Comparison of ENCODE assay signal across 8 cellular contexts in genomic region chr15:66789029-66790025, GRCh38.
A peak's percentile ranks its signal among the peaks of the same experiment; 100 is the strongest.
DNase-seq lines count a peak whose midpoint lies in the region; ATAC-seq and TF ChIP-seq lines count a peak whose summit lies in the region.

No MANE protein-coding gene starts in this region.

- H4K8ac ChIP-seq in trophoblast cell (ENCODE audit: low read depth, low read length) = no peak overlapping the region

- H3K27me3 ChIP-seq in Peyer's patch (no peaks in the 10 kb centered on the region), trophoblast cell (ENCODE audit: insufficient read depth, low read length) (no peaks in the 10 kb centered on the region)

- H3K4me1 ChIP-seq in Peyer's patch (no peaks in the 10 kb centered on the region), trophoblast cell (ENCODE audit: control insufficient read depth in 1 of 2, insufficient read depth in 2 of 2, low read length in 2 of 2) (peaks cover 7 to 9% of the 10 kb centered on the region in 2 experiments)

- no peak overlapping the region for H2AK5ac ChIP-seq in trophoblast cell (ENCODE audit: low read length)

- H3K4ac ChIP-seq in trophoblast cell (ENCODE audit: low read depth, low read length) = no peak overlapping the region

- H3K79me1 ChIP-seq in trophoblast cell (ENCODE audit: low read length) = no peaks in the 10 kb centered on the region

- no CpG with 5 or more reads among the region's 5 CpGs for WGBS in trophoblast cell (ENCODE audit: extremely low coverage, insufficient coverage, insufficient read length)

- no peaks in the 10 kb centered on the region for H3K27me3 Mint-ChIP-seq in glutamatergic neuron (ENCODE audit: unreplicated experiment)

- H3K18ac ChIP-seq in trophoblast cell (ENCODE audit: low read length) = no peak overlapping the region

- H3K27ac ChIP-seq in Peyer's patch (peak overlapping the region in 2 of 4 donors; percentile 17 to 46), trophoblast cell (ENCODE audit: low read depth, low read length) (no peak overlapping the region)

- TF ChIP-seq CTCF in GM12875 (IDR thresholded peaks at IDR 0.05; ENCODE audit: borderline replicate concordance, insufficient read depth, low read depth, low read length) (peak; percentile 34; the same call in 1 of the 2 replicates), Peyer's patch (IDR thresholded peaks at IDR 0.05) (peak in 3 of 6 experiments; percentile 44 to 48 (median 47)), glutamatergic neuron (IDR thresholded peaks at IDR 0.05; ENCODE audit: partially characterized antibody, unreplicated experiment) (no peak)

- no peak overlapping the region for H3K4me2 ChIP-seq in trophoblast cell (ENCODE audit: low read length)

- H3K36me3 Mint-ChIP-seq in glutamatergic neuron (ENCODE audit: unreplicated experiment) = no peaks in the 10 kb centered on the region

- H2BK5ac ChIP-seq in trophoblast cell (ENCODE audit: low read depth, low read length, poor library complexity) = no peak overlapping the region

- H3K79me2 ChIP-seq in trophoblast cell (ENCODE audit: control insufficient read depth, insufficient read depth, low read length, poor library complexity) = no peaks in the 10 kb centered on the region

- DNase-seq in Peyer's patch (peak in 2 of 3 donors; percentile 49 to 54), fibroblast of gingiva (ENCODE audit: low read depth) (peak; percentile 79), trophoblast cell (peak; percentile 24 to 49), glutamatergic neuron (no peak)
- DNase-seq in stimulated activated CD8-positive, alpha-beta memory T cell treated with anti-CD3 and anti-CD28 coated beads, Interleukin-4, amount 100 ng/mL, for 48 hours = no peak

- H2AFZ ChIP-seq in trophoblast cell (ENCODE audit: insufficient read depth, low read length, poor library complexity) = no peak overlapping the region

- TF ChIP-seq POLR2A in Peyer's patch (IDR thresholded peaks at IDR 0.05) = no peak

- no peaks in the 10 kb centered on the region for H3K9me3 ChIP-seq in Peyer's patch
- H3K9me3 ChIP-seq in trophoblast cell (ENCODE audit: insufficient read depth, low read depth, low read length) = peaks cover 1% of the 10 kb centered on the region

- H2BK120ac ChIP-seq in trophoblast cell (ENCODE audit: insufficient read depth, low read length, poor library complexity) = no peak overlapping the region

- H3K27ac Mint-ChIP-seq in glutamatergic neuron (ENCODE audit: unreplicated experiment) = no peak overlapping the region

- H4K12ac ChIP-seq in trophoblast cell (ENCODE audit: low read depth, low read length) = no peak overlapping the region

- no peak overlapping the region for H3K23ac ChIP-seq in trophoblast cell (ENCODE audit: low read length)

- H3K4me1 Mint-ChIP-seq in glutamatergic neuron (ENCODE audit: low read depth, unreplicated experiment) = peaks cover 2% of the 10 kb centered on the region

- no peak overlapping the region for H2BK12ac ChIP-seq in trophoblast cell (ENCODE audit: low read length)

- no peak overlapping the region for H3K4me3 Mint-ChIP-seq in glutamatergic neuron (ENCODE audit: unreplicated experiment)

- no peak overlapping the region for H3K14ac ChIP-seq in trophoblast cell (ENCODE audit: low read length)

- peaks cover 2% of the 10 kb centered on the region for H3K9me3 Mint-ChIP-seq in glutamatergic neuron (ENCODE audit: unreplicated experiment)

- H3K36me3 ChIP-seq in Peyer's patch = no peaks in the 10 kb centered on the region
- peaks cover 1 to 2% of the 10 kb centered on the region in 2 experiments for H3K36me3 ChIP-seq in trophoblast cell (ENCODE audit: control insufficient read depth in 1 of 2, insufficient read depth in 2 of 2, low read length in 2 of 2)

- H3K9ac ChIP-seq in trophoblast cell (ENCODE audit: low read length) = no peak overlapping the region

- H3K4me3 ChIP-seq in GM12875 (ENCODE audit: low read depth, low read length) (no peak overlapping the region), Peyer's patch (no peak overlapping the region), trophoblast cell (ENCODE audit: low read depth, low read length) (no peak overlapping the region)

- no peak overlapping the region for H4K91ac ChIP-seq in trophoblast cell (ENCODE audit: low read depth, low read length)

- ATAC-seq in HG03469 (IDR thresholded peaks at IDR 0.05; ENCODE audit: unreplicated experiment) (no peak), HG02763 (IDR thresholded peaks at IDR 0.05; ENCODE audit: unreplicated experiment) (no peak)

Comparison
In these comparisons a context has a peak if more than half of its experiments do, and no peak if none do; other contexts are left out.
1. DNase-seq: peak in Peyer's patch (2 of 3), fibroblast of gingiva (single experiment) and trophoblast cell (2 of 2); none in glutamatergic neuron (single experiment) and stimulated activated CD8-positive, alpha-beta memory T cell treated with anti-CD3 and anti-CD28 coated beads, Interleukin-4, amount 100 ng/mL, for 48 hours (single experiment).